Comparison of ENCODE assay signal across 1 cellular context in genomic region chr1:201214461-201214860, GRCh38.
TF ChIP-seq lines count a peak whose summit lies in the region.

No MANE protein-coding gene starts in this region.

TF ChIP-seq in SK-N-SH treated with all-trans-retinoic acid at 6 μM for 48 hours, 23 proteins besides CTCF, POLR2A, EP300 and RAD21 (continued from another document):
- TF ChIP-seq TSHZ2 (CRISPR knock-in tag; IDR thresholded peaks at IDR 0.05) (no peak), ESRRG (CRISPR knock-in tag; IDR thresholded peaks at IDR 0.05) (no peak), ZNF8 (CRISPR knock-in tag; IDR thresholded peaks at IDR 0.05) (no peak), OSR1 (CRISPR knock-in tag; IDR thresholded peaks at IDR 0.05) (no peak)
